ENCODE assay signal across 8 cellular contexts in the genomic region with DNA sequence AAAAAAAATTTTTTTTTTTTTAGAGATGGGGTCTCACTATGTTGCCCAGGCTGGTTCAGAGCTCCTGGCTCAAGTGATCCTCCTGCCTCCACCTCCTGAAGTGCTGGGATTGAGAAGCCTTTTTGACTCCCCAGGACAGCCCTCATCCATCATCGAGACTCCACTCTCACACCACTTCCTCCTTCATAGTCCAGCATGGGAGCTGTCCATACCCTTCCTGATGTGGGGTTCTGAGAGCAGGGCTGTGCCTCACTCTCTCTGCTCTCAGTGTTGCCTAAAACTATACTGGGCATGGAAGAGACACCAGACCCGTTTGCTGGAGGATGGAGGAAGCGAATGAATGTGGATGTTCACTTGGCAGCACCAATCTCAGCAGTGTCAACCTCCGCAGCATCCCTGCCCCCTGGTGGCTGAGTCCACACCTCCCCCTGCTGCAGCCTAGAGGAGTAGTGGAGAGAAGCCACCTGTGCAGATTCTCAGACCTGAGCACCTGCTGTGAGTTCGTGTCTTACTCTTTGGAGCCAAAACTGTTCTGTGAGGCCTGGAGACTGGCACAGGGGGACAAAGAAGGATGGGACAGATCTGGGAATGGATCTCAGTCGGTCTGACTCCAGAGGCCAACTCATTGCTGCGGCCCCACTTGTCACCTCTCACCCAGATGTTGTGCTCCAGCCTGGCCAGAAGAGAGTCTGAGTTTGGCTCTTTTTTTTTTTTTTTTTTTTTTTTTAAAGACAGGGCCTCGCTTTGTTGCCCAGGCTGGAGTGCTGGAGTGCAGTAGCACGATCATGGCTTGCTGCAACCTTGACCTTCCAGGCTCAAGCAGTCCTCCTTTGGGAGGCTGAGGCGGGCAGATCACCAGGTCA. TPM values are rescaled to one million over a fixed set of nuclear protein-coding genes. Genes with fewer than 3 reads are reported as not detected.
DNase-seq lines count a peak whose midpoint lies in the region; ATAC-seq and TF ChIP-seq lines count a peak whose summit lies in the region.

No MANE protein-coding gene starts in this region.

- no peak overlapping the region for H3K4me3 Mint-ChIP-seq in MCF 10A (ENCODE audit: unreplicated experiment)

- no peaks in the 10 kb centered on the region for H3K36me3 Mint-ChIP-seq in MCF 10A (ENCODE audit: insufficient read depth, unreplicated experiment)

- no peak overlapping the region for H3K27ac ChIP-seq in AG04450 (ENCODE audit: low read depth, low read length)

- no peak overlapping the region for H3K4me3 ChIP-seq in AG04450 (ENCODE audit: low read depth, low read length)

- H3K27me3 Mint-ChIP-seq in MCF 10A (ENCODE audit: insufficient read depth, unreplicated experiment), result peaks cover 10% of the 10 kb centered on the region

- no peak overlapping the region for H3K27ac Mint-ChIP-seq in MCF 10A (ENCODE audit: low read depth, unreplicated experiment)

- DNase-seq in AG04450 (ENCODE audit: low read depth, low spot score), result peak; percentile 46
- peak; percentile 61 for DNase-seq in NCI-H146 (lab: John Stamatoyannopoulos, UW)
- DNase-seq in T1000 (lab: John Stamatoyannopoulos, UW), result peak; percentile 43
- peak; percentile 81 for DNase-seq in MCF 10A (ENCODE audit: unreplicated experiment)
- DNase-seq in kidney tubule cell (ENCODE audit: low spot score), result peak; percentile 79
- DNase-seq in stimulated activated CD4-positive, alpha-beta T cell treated with anti-CD3 and anti-CD28 coated beads, TNF-alpha, amount 100 ng/mL, for 4 hours (ENCODE audit: low read depth in 3 of 3), result peak in 2 of 3 experiments; percentile 27 to 36

- CTCF ChIA-PET in AG04450 (lab: Charles Lee) (interaction anchor here (0.6 to 4.6 kb wide), 7 partner anchors 11 to 91 kb away, joined by 3 to 48 read pairs (median 4); no protein-coding TSS in a partner anchor), MCF 10A (lab: Yijun Ruan, JAX) (interaction anchor here (0.6 to 3.5 kb wide), 24 partner anchors 9 to 588 kb away, joined by 3 to 36 read pairs (median 4); partner anchors contain the start of gene TINAGL1)

- no TSS peak for BruUV-seq in MCF 10A (replicated peaks; lab: Mats Ljungman, UMichigan)

- intact Hi-C loops in MCF 10A (cut with micrococcal nuclease), result loop anchor here (1.0 to 5.0 kb wide), 3 partner anchors 30 to 195 kb away; no protein-coding TSS in a partner anchor

- H3K9me3 ChIP-seq in AG04450 (ENCODE audit: control insufficient read depth, insufficient read depth, low read length), result no peaks in the 10 kb centered on the region

- H3K27me3 ChIP-seq in AG04450 (ENCODE audit: control insufficient read depth, insufficient read depth, low read length), result peaks cover 9% of the 10 kb centered on the region

- ATAC-seq in GM19023 (IDR thresholded peaks at IDR 0.05; ENCODE audit: unreplicated experiment) (peak; percentile 54), HG02885 (IDR thresholded peaks at IDR 0.05; ENCODE audit: poor library complexity, unreplicated experiment) (no peak)

- peaks cover 11% of the 10 kb centered on the region for H3K4me1 Mint-ChIP-seq in MCF 10A (ENCODE audit: insufficient read depth, unreplicated experiment)

- H3K9me3 Mint-ChIP-seq in MCF 10A (ENCODE audit: unreplicated experiment), result no peaks in the 10 kb centered on the region

- TF ChIP-seq CTCF in AG04450 (IDR thresholded peaks at IDR 0.05; ENCODE audit: low read depth, low read length) (peak; percentile 97), MCF 10A (IDR thresholded peaks at IDR 0.05; ENCODE audit: unreplicated experiment) (peak; percentile 83)

- POLR2A ChIA-PET in AG04450 (lab: Yijun Ruan, JAX), result interaction anchor here (0.6 kb wide), 1 partner anchor 331 kb away, joined by 3 read pairs; no protein-coding TSS in a partner anchor
- POLR2A ChIA-PET in MCF 10A (lab: Yijun Ruan, JAX), result interaction anchor here (1.5 kb wide), 1 partner anchor 21 kb away, joined by 3 read pairs; no protein-coding TSS in a partner anchor

RNA-seq across cellular contexts. Expression of gene TINAGL1, which starts 17.7 kb away (rescaled TPM):
- polyA plus RNA-seq in AG04450 (2011; rRNA removed), result 0.32 and 0.36 TPM in 2 replicates
- polyA minus RNA-seq in AG04450 (2011; rRNA and poly(A)+ RNA removed), result 0.18 and 0.39 TPM in 2 replicates
- 2.7 and 2.9 TPM in 2 replicates for total RNA-seq in MCF 10A (2022)

RNA-seq across cellular contexts. Expression of gene HCRTR1, which starts 23.5 kb away (rescaled TPM):
- polyA plus RNA-seq in AG04450 (2011; rRNA removed), result not detected in 2 replicates
- not detected in 2 replicates for polyA minus RNA-seq in AG04450 (2011; rRNA and poly(A)+ RNA removed)
- total RNA-seq in MCF 10A (2022), result not detected in 2 replicates

RNA-seq across cellular contexts. Expression of gene PEF1, which starts 50.7 kb away (rescaled TPM):
- 71.8 and 88.3 TPM in 2 replicates for polyA plus RNA-seq in AG04450 (2011; rRNA removed)
- 78.5 and 91.7 TPM in 2 replicates for polyA minus RNA-seq in AG04450 (2011; rRNA and poly(A)+ RNA removed)
- 56.7 and 61.1 TPM in 2 replicates for total RNA-seq in MCF 10A (2022)
